Comparison of ENCODE assay signal across 10 cellular contexts in genomic region chr18:29147944-29148343, GRCh38.
DNase-seq lines count a peak whose midpoint lies in the region; ATAC-seq and TF ChIP-seq lines count a peak whose summit lies in the region.
"Had no signal": no experiment of that assay in that cellular context is flagged by ENCODE, and none has a peak within 500 bp of the region (broad histone marks: within the 10 kb centered on the region; RNA-seq: fewer than 3 reads in every experiment).

No MANE protein-coding gene starts in this region.

- peak overlapping the region; percentile 14 to 58 for H3K4me3 Mint-ChIP-seq in CD14-positive monocyte
- H3K4me3 Mint-ChIP-seq in HFFc6: peak overlapping the region; percentile 17; the same call in 1 of the 2 replicates
- H3K4me3 Mint-ChIP-seq in WTC11: no peak overlapping the region
- H3K4me3 Mint-ChIP-seq in progenitor cell of endocrine pancreas (ENCODE audit: low read depth): no peak overlapping the region
- H3K4me3 Mint-ChIP-seq: activated naive CD4-positive, alpha-beta T cell treated with anti-CD3 and anti-CD28 coated beads, Interleukin-2, amount 50 U/mL, for 24 hours had no signal

- H3K27me3 Mint-ChIP-seq in CD14-positive monocyte (ENCODE audit: low read depth in 3 of 3) (no peaks in the 10 kb centered on the region), HFFc6 (ENCODE audit: insufficient read depth) (no peaks in the 10 kb centered on the region), WTC11 (ENCODE audit: low read depth) (no peaks in the 10 kb centered on the region), progenitor cell of endocrine pancreas (no peaks in the 10 kb centered on the region)
- H3K27me3 Mint-ChIP-seq: activated naive CD4-positive, alpha-beta T cell treated with anti-CD3 and anti-CD28 coated beads, Interleukin-2, amount 50 U/mL, for 24 hours had no signal

- H3K36me3 Mint-ChIP-seq in CD14-positive monocyte (no peaks in the 10 kb centered on the region), HFFc6 (ENCODE audit: low read depth) (0 out of 2 replicates have a peak, but pooled peaks cover 6% of the 10 kb centered on the region), WTC11 (no peaks in the 10 kb centered on the region), progenitor cell of endocrine pancreas (ENCODE audit: insufficient read depth) (no peaks in the 10 kb centered on the region)

- no peak overlapping the region for H3K27ac Mint-ChIP-seq in CD14-positive monocyte
- H3K27ac Mint-ChIP-seq in HFFc6: peak overlapping the region; percentile 54
- no peak overlapping the region for H3K27ac Mint-ChIP-seq in WTC11
- H3K27ac Mint-ChIP-seq in progenitor cell of endocrine pancreas: no peak overlapping the region
- H3K27ac Mint-ChIP-seq: activated naive CD4-positive, alpha-beta T cell treated with anti-CD3 and anti-CD28 coated beads, Interleukin-2, amount 50 U/mL, for 24 hours had no signal

- DNase-seq in CD14-positive monocyte (ENCODE audit: low spot score) (no peak), HFFc6 (peak; percentile 64), WTC11 (ENCODE audit: low spot score) (peak; percentile 29), iris pigment epithelial cell (ENCODE audit: low read depth) (peak; percentile 80), progenitor cell of endocrine pancreas (ENCODE audit: low spot score, unreplicated experiment) (no peak)
- no peak for DNase-seq in stimulated activated CD4-positive, alpha-beta T cell treated with anti-CD3 and anti-CD28 coated beads, Interleukin-1b, Interleukin-23, amount 100 ng/mL, for 48 hours
- no peak for DNase-seq in activated CD8-positive, alpha-beta memory T cell treated with anti-CD3 and anti-CD28 coated beads, Interleukin-2, amount 50 U/mL, for 48 hours
- DNase-seq: NCI-H2081 treated with DMSO at 0.1 percent for 48 hours had no signal

- H3K4me1 Mint-ChIP-seq in CD14-positive monocyte (peaks cover 6% of the 10 kb centered on the region), HFFc6 (ENCODE audit: low read depth) (peaks cover 21% of the 10 kb centered on the region), WTC11 (peaks cover 12% of the 10 kb centered on the region), progenitor cell of endocrine pancreas (ENCODE audit: low read depth) (no peaks in the 10 kb centered on the region)
- H3K4me1 Mint-ChIP-seq: activated naive CD4-positive, alpha-beta T cell treated with anti-CD3 and anti-CD28 coated beads, Interleukin-2, amount 50 U/mL, for 24 hours had no signal

- CTCF ChIA-PET in WTC11 (lab: Charles Lee): no interaction called here

- H3K9me3 Mint-ChIP-seq in CD14-positive monocyte (peaks cover 0 to 5% (median 0%) of the 10 kb centered on the region in 7 donors), HFFc6 (no peaks in the 10 kb centered on the region), WTC11 (no peaks in the 10 kb centered on the region), progenitor cell of endocrine pancreas (ENCODE audit: low read depth) (no peaks in the 10 kb centered on the region)

- intact Hi-C loops in CD14-positive monocyte (cut with micrococcal nuclease): no loop called here

- ATAC-seq in WTC11: peak; percentile 93
- no peak for ATAC-seq in GM21447 (IDR thresholded peaks at IDR 0.05; ENCODE audit: unreplicated experiment)

- TF ChIP-seq CTCF in CD14-positive monocyte (IDR thresholded peaks at IDR 0.05): no peak
- TF ChIP-seq CTCF in HFFc6 (IDR thresholded peaks at IDR 0.05): no peak
- no peak for TF ChIP-seq CTCF in WTC11 (IDR thresholded peaks at IDR 0.05)
- TF ChIP-seq CTCF in progenitor cell of endocrine pancreas (IDR thresholded peaks at IDR 0.05; ENCODE audit: unreplicated experiment): no peak

- POLR2A ChIA-PET in WTC11 (lab: Charles Lee): no interaction called here

TF ChIP-seq in WTC11, 78 proteins besides CTCF, POLR2A, EP300 and RAD21:
- TF ChIP-seq, protein P1, sequence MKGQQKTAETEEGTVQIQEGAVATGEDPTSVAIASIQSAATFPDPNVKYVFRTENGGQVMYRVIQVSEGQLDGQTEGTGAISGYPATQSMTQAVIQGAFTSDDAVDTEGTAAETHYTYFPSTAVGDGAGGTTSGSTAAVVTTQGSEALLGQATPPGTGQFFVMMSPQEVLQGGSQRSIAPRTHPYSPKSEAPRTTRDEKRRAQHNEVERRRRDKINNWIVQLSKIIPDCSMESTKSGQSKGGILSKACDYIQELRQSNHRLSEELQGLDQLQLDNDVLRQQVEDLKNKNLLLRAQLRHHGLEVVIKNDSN (CRISPR knock-in tag; IDR thresholded peaks at IDR 0.05): peak; percentile 97
- TF ChIP-seq USF2 (CRISPR knock-in tag; IDR thresholded peaks at IDR 0.05) (peak; percentile 96), TP53 (CRISPR knock-in tag; IDR thresholded peaks at IDR 0.05) (no peak)
TF ChIP-seq in WTC11: peak in this region for 2.

Comparison
In these comparisons a context has a peak if more than half of its experiments do, and no peak if none do; other contexts are left out.
1. DNase-seq: peak in HFFc6 (single experiment), WTC11 (single experiment) and iris pigment epithelial cell (single experiment); none in CD14-positive monocyte (single experiment), stimulated activated CD4-positive, alpha-beta T cell treated with anti-CD3 and anti-CD28 coated beads, Interleukin-1b, Interleukin-23, amount 100 ng/mL, for 48 hours (single experiment), activated CD8-positive, alpha-beta memory T cell treated with anti-CD3 and anti-CD28 coated beads, Interleukin-2, amount 50 U/mL, for 48 hours (single experiment) and progenitor cell of endocrine pancreas (single experiment).
2. H3K4me3 Mint-ChIP-seq: peak in CD14-positive monocyte (2 of 2) and HFFc6 (single experiment); none in WTC11 (single experiment) and progenitor cell of endocrine pancreas (single experiment).